Comparison of ENCODE assay signal across 8 cellular contexts in the genomic region with DNA sequence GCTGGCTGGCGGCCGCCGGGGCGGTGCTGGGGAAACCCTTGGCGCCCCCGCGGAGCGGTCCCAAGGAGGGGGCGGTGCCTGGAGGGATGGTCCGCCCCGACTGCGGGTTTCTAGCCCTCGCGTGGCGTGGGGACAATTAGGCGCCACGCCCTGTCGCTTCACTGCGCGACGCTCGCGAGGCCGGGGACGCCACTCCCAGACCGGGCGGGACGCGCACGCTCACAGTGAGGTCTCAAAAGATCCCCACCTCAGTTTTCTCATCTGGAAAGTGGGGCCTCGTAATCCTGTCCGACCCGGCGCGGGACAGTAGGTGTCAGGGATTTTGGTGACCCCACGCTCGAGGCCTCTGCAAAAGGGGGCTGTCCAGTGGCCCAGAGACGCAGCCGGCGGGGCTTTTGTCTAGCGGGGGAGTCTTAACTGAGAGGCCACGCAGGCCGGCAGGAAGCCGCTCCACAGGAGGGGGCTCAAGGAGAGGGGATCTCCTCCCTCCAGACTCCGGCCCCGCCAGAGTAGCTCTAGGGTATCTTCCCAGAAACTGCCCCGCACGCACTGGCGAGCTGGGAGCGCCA. TPM values are rescaled to one million over a fixed set of nuclear protein-coding genes. Genes with fewer than 3 reads are reported as not detected.
DNase-seq lines count a peak whose midpoint lies in the region; ATAC-seq and TF ChIP-seq lines count a peak whose summit lies in the region.

No MANE protein-coding gene starts in this region.

- H3K4me3 Mint-ChIP-seq in CD4-positive, alpha-beta T cell: peak overlapping the region; percentile 94
- peak overlapping the region; percentile 93 for H3K4me3 Mint-ChIP-seq in activated naive CD4-positive, alpha-beta T cell treated with anti-CD3 and anti-CD28 coated beads, Interleukin-2, amount 10 ng/mL, durations not matched to agents 7 days and 5 days
- peak overlapping the region; percentile 92 for H3K4me3 Mint-ChIP-seq in glutamatergic neuron (ENCODE audit: unreplicated experiment)

- H3K27me3 Mint-ChIP-seq in CD4-positive, alpha-beta T cell: no peaks in the 10 kb centered on the region
- peaks cover 26% of the 10 kb centered on the region for H3K27me3 Mint-ChIP-seq in activated naive CD4-positive, alpha-beta T cell treated with anti-CD3 and anti-CD28 coated beads, Interleukin-2, amount 10 ng/mL, durations not matched to agents 7 days and 5 days
- H3K27me3 Mint-ChIP-seq in glutamatergic neuron (ENCODE audit: unreplicated experiment): peaks cover 12% of the 10 kb centered on the region

- H3K79me2 ChIP-seq in parathyroid adenoma: peaks cover 19% of the 10 kb centered on the region

- H3K27ac Mint-ChIP-seq in CD4-positive, alpha-beta T cell: peak overlapping the region; percentile 99
- H3K27ac Mint-ChIP-seq in activated naive CD4-positive, alpha-beta T cell treated with anti-CD3 and anti-CD28 coated beads, Interleukin-2, amount 10 ng/mL, durations not matched to agents 7 days and 5 days: peak overlapping the region; percentile 99
- H3K27ac Mint-ChIP-seq in glutamatergic neuron (ENCODE audit: unreplicated experiment): peak overlapping the region; percentile 97

- POLR2A ChIA-PET in CD4-positive, alpha-beta T cell (lab: Charles Lee): interaction anchor here (0.6 to 5.6 kb wide), 25 partner anchors 12 to 1025 kb away, joined by 3 to 61 read pairs (median 6); a partner anchor contains a TSS

- H3K27ac ChIP-seq in CD4-positive, alpha-beta T cell (ENCODE audit: low read depth, low read length): peak overlapping the region; percentile 95
- H3K27ac ChIP-seq in HL-60 (replicated peaks): peak overlapping the region; percentile 92
- peak overlapping the region; percentile 92 for H3K27ac ChIP-seq in SJSA1
- peak overlapping the region; percentile 94 for H3K27ac ChIP-seq in parathyroid adenoma
- peak overlapping the region; percentile 96 to 99 (median 98) for H3K27ac ChIP-seq in transverse colon

- TF ChIP-seq POLR2A in transverse colon (IDR thresholded peaks at IDR 0.05): no peak

- H3K27me3 ChIP-seq in CD4-positive, alpha-beta T cell (ENCODE audit: control insufficient read depth, insufficient read depth, low read length): no peaks in the 10 kb centered on the region
- H3K27me3 ChIP-seq in HL-60 (ENCODE audit: insufficient read depth, poor library complexity, severe bottlenecking) (no peaks in the 10 kb centered on the region), SJSA1 (replicated peaks) (no peaks in the 10 kb centered on the region), parathyroid adenoma (ENCODE audit: control insufficient read depth, insufficient read depth, low read length) (no peaks in the 10 kb centered on the region), transverse colon (no peaks in the 10 kb centered on the region)

- H3K4me1 Mint-ChIP-seq in CD4-positive, alpha-beta T cell (ENCODE audit: low read depth): peaks cover 35% of the 10 kb centered on the region
- peaks cover 44% of the 10 kb centered on the region for H3K4me1 Mint-ChIP-seq in activated naive CD4-positive, alpha-beta T cell treated with anti-CD3 and anti-CD28 coated beads, Interleukin-2, amount 10 ng/mL, durations not matched to agents 7 days and 5 days
- peaks cover 19% of the 10 kb centered on the region for H3K4me1 Mint-ChIP-seq in glutamatergic neuron (ENCODE audit: low read depth, unreplicated experiment)

- H3K4me1 ChIP-seq in SJSA1 (replicated peaks) (peaks cover 31% of the 10 kb centered on the region), parathyroid adenoma (peaks cover 12% of the 10 kb centered on the region), transverse colon (peaks cover 19 to 35% (median 27%) of the 10 kb centered on the region in 4 donors)

- ATAC-seq in CD4-positive, alpha-beta T cell (ENCODE audit: poor library complexity): peak; percentile 65
- peak; percentile 42 for ATAC-seq in GM19463 (IDR thresholded peaks at IDR 0.05; ENCODE audit: unreplicated experiment)

- peak overlapping the region; percentile 88 for H2AFZ ChIP-seq in parathyroid adenoma

- TF ChIP-seq CTCF in CD4-positive, alpha-beta T cell (IDR thresholded peaks at IDR 0.05): no peak
- TF ChIP-seq CTCF in HL-60 (IDR thresholded peaks at IDR 0.05; ENCODE audit: insufficient read depth, low read length) (no peak), glutamatergic neuron (IDR thresholded peaks at IDR 0.05; ENCODE audit: partially characterized antibody, unreplicated experiment) (no peak), parathyroid adenoma (IDR thresholded peaks at IDR 0.05) (no peak), transverse colon (IDR thresholded peaks at IDR 0.05) (no peak)

- in situ Hi-C loops in transverse colon (cut with MboI; ENCODE audit: low pct_ligation_motif_present in 1 of 4, low pct_unique_long_range_greater_than_20kb in 1 of 4, low sequenced_read_pairs in 3 of 4): no loop called here

- peaks cover 39% of the 10 kb centered on the region for H3K36me3 Mint-ChIP-seq in CD4-positive, alpha-beta T cell (ENCODE audit: low read depth)
- peaks cover 18% of the 10 kb centered on the region for H3K36me3 Mint-ChIP-seq in activated naive CD4-positive, alpha-beta T cell treated with anti-CD3 and anti-CD28 coated beads, Interleukin-2, amount 10 ng/mL, durations not matched to agents 7 days and 5 days
- H3K36me3 Mint-ChIP-seq in glutamatergic neuron (ENCODE audit: unreplicated experiment): no peaks in the 10 kb centered on the region

- no peaks in the 10 kb centered on the region for H3K9me3 ChIP-seq in CD4-positive, alpha-beta T cell (ENCODE audit: control insufficient read depth, low read length)
- H3K9me3 ChIP-seq in SJSA1 (replicated peaks) (no peaks in the 10 kb centered on the region), parathyroid adenoma (ENCODE audit: control insufficient read depth, low read length) (no peaks in the 10 kb centered on the region), transverse colon (no peaks in the 10 kb centered on the region)

- CTCF ChIA-PET in CD4-positive, alpha-beta T cell (lab: Charles Lee): interaction anchor here (0.6 to 1.1 kb wide), 4 partner anchors 17 to 287 kb away, joined by 3 to 4 read pairs (median 3); no protein-coding TSS in a partner anchor
- CTCF ChIA-PET in activated naive CD4-positive, alpha-beta T cell treated with anti-CD3 and anti-CD28 coated beads, Interleukin-2, amount 10 ng/mL, durations not matched to agents 7 days and 5 days (lab: Charles Lee): interaction anchor here (1.6 to 15.6 kb wide), 3 partner anchors 22 to 241 kb away, joined by 5 to 197 read pairs (median 52); no protein-coding TSS in a partner anchor

- WGBS in transverse colon (ENCODE audit: low coverage in 1 of 2), 2 donors: 1% methylated on average over 25 of the region's 50 CpGs; no CpG with 5 or more reads in 1 of the 2 donors

- no peak for TF ChIP-seq EP300 in transverse colon (IDR thresholded peaks at IDR 0.05; ENCODE audit: low read depth)

- H3K9me3 Mint-ChIP-seq in CD4-positive, alpha-beta T cell: no peaks in the 10 kb centered on the region
- H3K9me3 Mint-ChIP-seq in activated naive CD4-positive, alpha-beta T cell treated with anti-CD3 and anti-CD28 coated beads, Interleukin-2, amount 10 ng/mL, durations not matched to agents 7 days and 5 days: no peaks in the 10 kb centered on the region
- peaks cover 7% of the 10 kb centered on the region for H3K9me3 Mint-ChIP-seq in glutamatergic neuron (ENCODE audit: unreplicated experiment)

- peak overlapping the region; percentile 90 for H3K4me2 ChIP-seq in parathyroid adenoma (ENCODE audit: low read length)

- H3K9ac ChIP-seq in parathyroid adenoma: no peak overlapping the region

- H3K36me3 ChIP-seq in SJSA1 (peaks cover 35% of the 10 kb centered on the region), parathyroid adenoma (ENCODE audit: control insufficient read depth, insufficient read depth, low read length) (no peaks in the 10 kb centered on the region), transverse colon (peaks cover 0 to 3% (median 0%) of the 10 kb centered on the region in 4 donors)

- peak in 9 of 10 experiments; percentile 78 to 95 (median 85) for DNase-seq in CD4-positive, alpha-beta T cell
- DNase-seq in HL-60 (ENCODE audit: low read depth in 1 of 2, low spot score in 1 of 2): peak; percentile 52 to 67
- peak; percentile 83 to 85 for DNase-seq in SJSA1 (ENCODE audit: low read depth in 1 of 2, low spot score in 2 of 2)
- DNase-seq in activated naive CD4-positive, alpha-beta T cell treated with anti-CD3 and anti-CD28 coated beads, Interleukin-2, amount 10 ng/mL, durations not matched to agents 7 days and 5 days: peak; percentile 91
- DNase-seq in glutamatergic neuron: peak; percentile 82
- peak; percentile 90 for DNase-seq in transverse colon

- H3K4me3 ChIP-seq in HL-60 (replicated peaks; ENCODE audit: insufficient read depth, low read length) (peak overlapping the region; percentile 84), SJSA1 (peak overlapping the region; percentile 94), parathyroid adenoma (ENCODE audit: low read depth, low read length) (peak overlapping the region; percentile 95), transverse colon (peak overlapping the region; percentile 73 to 96 (median 86))

- intact Hi-C loops in CD4-positive, alpha-beta T cell (cut with DNase I, micrococcal nuclease): loop anchor here (1.0 to 10.0 kb wide), 11 partner anchors 73 to 1030 kb away; a partner anchor contains a TSS
- intact Hi-C loops in transverse colon (cut with DNase I; ENCODE audit: low total_unique reads): no loop called here

RNA-seq across cellular contexts. Expression of a gene that starts 0.8 kb away (rescaled TPM):
- total RNA-seq in CD4-positive, alpha-beta T cell: 100 to 1,000 TPM; 275 to 293 TPM
- 57.3 and 65.8 TPM in 2 replicates for total RNA-seq in SJSA1 (2014; rRNA removed; shearing (Covaris generic))
- 99.7 TPM for total RNA-seq in glutamatergic neuron (ENCODE audit: unreplicated experiment)
- total RNA-seq in transverse colon: 100 to 1,000 TPM; 144 to 420 (median 208) TPM

Comparison
In these comparisons a context has a peak if more than half of its experiments do, and no peak if none do; other contexts are left out.
1. Peak in every context shown above with its lines: DNase-seq, ATAC-seq, H3K4me3 ChIP-seq and H3K27ac ChIP-seq.